Comparison of ENCODE assay signal across 25 cellular contexts in the genomic region with DNA sequence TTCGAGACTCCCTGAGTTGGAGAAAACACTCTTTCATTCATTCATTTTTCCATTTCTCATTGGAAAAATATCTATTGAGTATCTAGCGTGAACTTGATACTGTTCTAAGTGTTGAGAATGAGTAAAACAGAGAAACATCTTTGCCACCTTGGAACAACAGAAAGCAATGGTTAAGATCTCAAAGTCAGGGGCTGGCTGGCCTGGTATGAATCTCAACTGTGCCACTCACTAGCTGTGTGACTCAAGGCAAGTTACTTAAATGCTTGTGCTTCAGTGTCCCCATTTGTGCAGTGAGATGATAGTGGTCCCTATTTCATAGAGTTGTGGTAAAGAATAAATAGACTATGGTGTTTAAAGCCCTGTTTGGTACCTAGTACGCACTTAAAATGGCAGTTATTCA.
"Had no signal": no experiment of that assay in that cellular context is flagged by ENCODE, and none has a peak within 500 bp of the region (broad histone marks: within the 10 kb centered on the region; RNA-seq: fewer than 3 reads in every experiment).

No MANE protein-coding gene starts in this region.

- H3K4me3 Mint-ChIP-seq: activated CD4-positive, alpha-beta T cell treated with anti-CD3 and anti-CD28 coated beads, Interleukin-2, amount 10 ng/mL, durations not matched to agents 7 days and 5 days; activated CD8-positive, alpha-beta memory T cell treated with anti-CD3 and anti-CD28 coated beads, Interleukin-2, amount 10 ng/mL, durations not matched to agents 7 days and 5 days; activated CD8-positive, alpha-beta T cell treated with anti-CD3 and anti-CD28 coated beads, Interleukin-2, amount 10 ng/mL, durations not matched to agents 7 days and 5 days; activated naive CD8-positive, alpha-beta T cell; activated T-cell treated with anti-CD3 and anti-CD28 coated beads, Interleukin-2, amount 50 U/mL, for 24 hours; activated T-helper 17 cell treated with anti-CD3 and anti-CD28 coated beads, Interleukin-2, amount 50 U/mL, for 72 hours; central memory CD8-positive, alpha-beta T cell; dendritic cell treated with granulocyte-macrophage colony-stimulating factor and Interleukin-4, amounts not matched to agents 40 ng/mL and 50 ng/mL, for 4 days; endodermal cell had no signal

- H3K4me3 ChIP-seq: coronary artery, dorsolateral prefrontal cortex had no signal

- H3K27ac ChIP-seq: brain microvascular endothelial cell, coronary artery, dorsolateral prefrontal cortex had no signal

- H3K27ac Mint-ChIP-seq: activated CD4-positive, alpha-beta T cell treated with anti-CD3 and anti-CD28 coated beads, Interleukin-2, amount 10 ng/mL, durations not matched to agents 7 days and 5 days; activated CD8-positive, alpha-beta memory T cell treated with anti-CD3 and anti-CD28 coated beads, Interleukin-2, amount 10 ng/mL, durations not matched to agents 7 days and 5 days; activated CD8-positive, alpha-beta T cell treated with anti-CD3 and anti-CD28 coated beads, Interleukin-2, amount 10 ng/mL, durations not matched to agents 7 days and 5 days; activated naive CD8-positive, alpha-beta T cell; activated T-cell treated with anti-CD3 and anti-CD28 coated beads, Interleukin-2, amount 50 U/mL, for 24 hours; activated T-helper 17 cell treated with anti-CD3 and anti-CD28 coated beads, Interleukin-2, amount 50 U/mL, for 72 hours; dendritic cell treated with granulocyte-macrophage colony-stimulating factor and Interleukin-4, amounts not matched to agents 40 ng/mL and 50 ng/mL, for 4 days; endodermal cell had no signal

- H3K36me3 ChIP-seq: brain microvascular endothelial cell had no signal

- DNase-seq: activated CD4-positive, alpha-beta T cell treated with anti-CD3 and anti-CD28 coated beads, Interleukin-2, amount 10 ng/mL, durations not matched to agents 7 days and 5 days; activated CD4-positive, alpha-beta T cell treated with anti-CD3 and anti-CD28 coated beads, Interleukin-2, amount 50 U/mL, for 4 hours; activated CD4-positive, CD25-positive, alpha-beta regulatory T cell; activated CD4-positive, CD25-positive, alpha-beta regulatory T cell treated with anti-CD3 and anti-CD28 coated beads, Interleukin-2, amount 50 U/mL, for 72 hours; activated CD8-positive, alpha-beta memory T cell treated with anti-CD3 and anti-CD28 coated beads, Interleukin-2, amount 10 ng/mL, durations not matched to agents 7 days and 5 days; activated CD8-positive, alpha-beta memory T cell treated with anti-CD3 and anti-CD28 coated beads, Interleukin-2, amount 50 U/mL, for 4 hours; activated CD8-positive, alpha-beta T cell treated with anti-CD3 and anti-CD28 coated beads, Interleukin-2, amount 10 ng/mL, durations not matched to agents 7 days and 5 days; activated effector memory CD4-positive, alpha-beta T cell treated with Interleukin-2 at 50 U/mL for 16 hours; activated gamma-delta T cell treated with Interleukin-2 at 50 U/mL for 16 hours; activated naive CD4-positive, alpha-beta T cell treated with anti-CD3 and anti-CD28 coated beads, Interleukin-2, amount 50 U/mL, for 16 hours; activated naive CD4-positive, alpha-beta T cell treated with Interleukin-2 at 50 U/mL for 16 hours; activated T-cell treated with anti-CD3 and anti-CD28 coated beads, Interleukin-2, amount 50 U/mL, for 24 hours; amniotic stem cell; anterior cingulate cortex; brain microvascular endothelial cell; dorsolateral prefrontal cortex; effector memory CD4-positive, alpha-beta T cell; endodermal cell; foreskin fibroblast; head of caudate nucleus had no signal

- H3K27me3 ChIP-seq: brain microvascular endothelial cell, dorsolateral prefrontal cortex had no signal

- H3K27me3 Mint-ChIP-seq: activated CD8-positive, alpha-beta memory T cell treated with anti-CD3 and anti-CD28 coated beads, Interleukin-2, amount 10 ng/mL, durations not matched to agents 7 days and 5 days; activated naive CD8-positive, alpha-beta T cell; central memory CD8-positive, alpha-beta T cell had no signal

- H3K9me3 Mint-ChIP-seq: activated T-cell treated with anti-CD3 and anti-CD28 coated beads, Interleukin-2, amount 50 U/mL, for 24 hours; activated T-helper 17 cell treated with anti-CD3 and anti-CD28 coated beads, Interleukin-2, amount 50 U/mL, for 72 hours; central memory CD8-positive, alpha-beta T cell; dendritic cell treated with granulocyte-macrophage colony-stimulating factor and Interleukin-4, amounts not matched to agents 40 ng/mL and 50 ng/mL, for 4 days; endodermal cell had no signal
